19 cellular contexts compared by ENCODE assay signal in genomic region chr2:181395871-181396574, GRCh38.
DNase-seq lines count a peak whose midpoint lies in the region; ATAC-seq and TF ChIP-seq lines count a peak whose summit lies in the region.
"Had no signal": no experiment of that assay in that cellular context is flagged by ENCODE, and none has a peak within 500 bp of the region (broad histone marks: within the 10 kb centered on the region; RNA-seq: fewer than 3 reads in every experiment).

No MANE protein-coding gene starts in this region.

- no peak for ATAC-seq in HG03439 (IDR thresholded peaks at IDR 0.05; ENCODE audit: unreplicated experiment)
- ATAC-seq in activated T-cell treated with anti-CD3 and anti-CD28 coated beads, Interleukin-2, amount 50 U/mL, for 72 hours (replicated peaks in 1 of 2) = no peak
- ATAC-seq: A549, gastroesophageal sphincter, left colon had no signal

- H3K4me3 ChIP-seq in Karpas-422 (ENCODE audit: low read length) = no peak overlapping the region
- H3K4me3 ChIP-seq: A549, gastroesophageal sphincter, neural progenitor cell, thoracic aorta had no signal

- no peak for TF ChIP-seq POLR2A in erythroblast (IDR thresholded peaks at IDR 0.05; ENCODE audit: low read length)

- no peak overlapping the region for H3K9ac ChIP-seq in Karpas-422 (ENCODE audit: low read length)
- H3K9ac ChIP-seq: neural progenitor cell had no signal

- H3K36me3 ChIP-seq in Karpas-422 (ENCODE audit: insufficient read depth, low read length) = no peaks in the 10 kb centered on the region
- H3K36me3 ChIP-seq: gastroesophageal sphincter, neural progenitor cell, thoracic aorta had no signal

- no peaks in the 10 kb centered on the region for H3K36me3 Mint-ChIP-seq in activated T-cell treated with anti-CD3 and anti-CD28 coated beads, Interleukin-2, amount 50 U/mL, for 72 hours (ENCODE audit: insufficient read depth in 2 of 2)
- H3K36me3 Mint-ChIP-seq: IgD-negative memory B cell, neural progenitor cell had no signal

- peaks cover 93% of the 10 kb centered on the region for H3K4me1 ChIP-seq in Karpas-422 (ENCODE audit: low read length)
- H3K4me1 ChIP-seq: A549, gastroesophageal sphincter had no signal

- peak overlapping the region; percentile 82 for H3K27ac ChIP-seq in Karpas-422 (ENCODE audit: low read length)
- H3K27ac ChIP-seq: A549, gastroesophageal sphincter, neural progenitor cell, thoracic aorta had no signal

- peaks cover 31% of the 10 kb centered on the region for H3K4me1 Mint-ChIP-seq in activated T-cell treated with anti-CD3 and anti-CD28 coated beads, Interleukin-2, amount 50 U/mL, for 72 hours (ENCODE audit: low read depth)

- H3K27me3 ChIP-seq in Karpas-422 (ENCODE audit: low read length) = no peaks in the 10 kb centered on the region
- H3K27me3 ChIP-seq: gastroesophageal sphincter, neural progenitor cell had no signal

- H3K4me2 ChIP-seq in Karpas-422 (ENCODE audit: low read depth, low read length, poor library complexity, severe bottlenecking) = peak overlapping the region; percentile 20
- H3K4me2 ChIP-seq: A549, neural progenitor cell had no signal

- H2AFZ ChIP-seq in Karpas-422 (ENCODE audit: low read length) = no peak overlapping the region
- H2AFZ ChIP-seq: neural progenitor cell had no signal

- no peaks in the 10 kb centered on the region for H3K27me3 Mint-ChIP-seq in activated T-cell treated with anti-CD3 and anti-CD28 coated beads, Interleukin-2, amount 50 U/mL, for 72 hours (ENCODE audit: low read depth)
- H3K27me3 Mint-ChIP-seq: CD4-positive, alpha-beta T cell; IgD-negative memory B cell had no signal

- peaks cover 9% of the 10 kb centered on the region for H3K79me2 ChIP-seq in Karpas-422 (ENCODE audit: low read length)

- DNase-seq in AML-193 (lab: John Stamatoyannopoulos, UW) = peak; percentile 62 to 73
- no peak for DNase-seq in Karpas-422
- DNase-seq in SIG-M5 treated with dmso at 0.1 percent for 504 hours (lab: John Stamatoyannopoulos, UW; ENCODE audit: unreplicated experiment) = peak; percentile 81
- DNase-seq in erythroblast (lab: John Stamatoyannopoulos, UW) = peak; percentile 17 to 56
- DNase-seq in amniotic stem cell (lab: John Stamatoyannopoulos, UW) = no peak
- DNase-seq in activated T-cell treated with anti-CD3 and anti-CD28 coated beads, Interleukin-2, amount 50 U/mL, for 72 hours = no peak
- DNase-seq in stimulated activated CD4-positive, alpha-beta T cell treated with anti-CD3 and anti-CD28 coated beads, Interleukin-2, amount 100 ng/mL, for 48 hours = no peak
- DNase-seq: CD4-positive, alpha-beta T cell; dermis blood vessel endothelial cell; DMS79; left colon; RPMI8226; T-helper 1 cell had no signal

- no peaks in the 10 kb centered on the region for H3K9me3 ChIP-seq in Karpas-422 (ENCODE audit: low read length)
- H3K9me3 ChIP-seq: A549, gastroesophageal sphincter, thoracic aorta had no signal

- H3K9me3 Mint-ChIP-seq in activated T-cell treated with anti-CD3 and anti-CD28 coated beads, Interleukin-2, amount 50 U/mL, for 72 hours = no peaks in the 10 kb centered on the region
- H3K9me3 Mint-ChIP-seq: CD4-positive, alpha-beta T cell; neural progenitor cell had no signal

- no peak overlapping the region for H3K4me3 Mint-ChIP-seq in activated T-cell treated with anti-CD3 and anti-CD28 coated beads, Interleukin-2, amount 50 U/mL, for 72 hours
- H3K4me3 Mint-ChIP-seq: neural progenitor cell had no signal

- H3K9me2 ChIP-seq in Karpas-422 (replicated peaks; ENCODE audit: insufficient read depth, low read length) = no peaks in the 10 kb centered on the region

- H4K20me1 ChIP-seq in Karpas-422 (ENCODE audit: insufficient read depth, low read depth, low read length) = no peaks in the 10 kb centered on the region

- H3K27ac Mint-ChIP-seq in activated T-cell treated with anti-CD3 and anti-CD28 coated beads, Interleukin-2, amount 50 U/mL, for 72 hours = no peak overlapping the region
- H3K27ac Mint-ChIP-seq: neural progenitor cell had no signal

Comparison
In these comparisons a context has a peak if more than half of its experiments do, and no peak if none do; other contexts are left out.
1. DNase-seq: peak in AML-193 (2 of 2), SIG-M5 treated with dmso at 0.1 percent for 504 hours (single experiment) and erythroblast (2 of 2); none in Karpas-422 (single experiment), amniotic stem cell (single experiment), activated T-cell treated with anti-CD3 and anti-CD28 coated beads, Interleukin-2, amount 50 U/mL, for 72 hours (0 of 2) and stimulated activated CD4-positive, alpha-beta T cell treated with anti-CD3 and anti-CD28 coated beads, Interleukin-2, amount 100 ng/mL, for 48 hours (0 of 2).